ENCODE assay signal across 8 cellular contexts in the genomic region with DNA sequence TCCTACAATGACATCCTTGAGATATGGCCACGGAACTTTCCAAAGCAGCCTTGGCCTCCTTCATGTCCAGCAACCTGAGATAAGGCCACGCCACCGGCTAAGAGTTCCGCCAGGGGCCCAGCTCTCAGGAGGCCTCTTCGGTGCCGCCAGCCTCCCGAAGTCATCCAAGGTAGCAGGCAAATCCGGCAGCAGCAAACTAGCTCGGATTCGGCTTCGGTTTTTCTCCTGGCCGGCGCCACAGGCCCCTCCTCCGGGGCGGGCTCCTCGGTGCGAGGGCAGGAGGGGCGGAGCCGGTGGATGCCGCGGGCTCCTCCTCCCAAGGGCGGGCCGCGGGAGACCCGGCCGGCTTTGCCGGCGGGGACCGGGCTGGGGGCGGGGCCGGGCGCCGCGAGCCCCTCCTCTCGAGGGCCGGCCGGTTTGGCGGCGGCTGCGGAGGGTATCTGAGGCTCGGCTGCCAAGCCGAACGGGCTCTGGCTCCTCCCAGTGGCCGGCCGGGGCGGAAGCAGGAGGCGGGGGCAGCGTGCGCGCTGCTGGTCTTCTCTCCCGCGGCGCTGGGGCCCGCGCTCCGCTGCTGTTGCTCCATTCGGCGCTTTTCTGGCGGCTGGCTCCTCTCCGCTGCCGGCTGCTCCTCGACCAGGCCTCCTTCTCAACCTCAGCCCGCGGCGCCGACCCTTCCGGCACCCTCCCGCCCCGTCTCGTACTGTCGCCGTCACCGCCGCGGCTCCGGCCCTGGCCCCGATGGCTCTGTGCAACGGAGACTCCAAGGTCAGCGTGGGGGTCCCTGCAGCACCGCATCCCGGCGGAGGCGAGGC. TPM values are rescaled to one million over a fixed set of nuclear protein-coding genes. Genes with fewer than 3 reads are reported as not detected.
DNase-seq lines count a peak whose midpoint lies in the region; ATAC-seq and TF ChIP-seq lines count a peak whose summit lies in the region.

A gene (plus strand): TSS at position 518 of the 812 bp plus-strand sequence. CDS start 221 bp downstream, at position 739.

- H3K27me3 Mint-ChIP-seq in activated T-helper 17 cell treated with anti-CD3 and anti-CD28 coated beads, Interleukin-2, amount 50 U/mL, for 72 hours: no peaks in the 10 kb centered on the region
- H3K27me3 Mint-ChIP-seq in natural killer cell (ENCODE audit: low read depth in 2 of 2): no peaks in the 10 kb centered on the region

- peaks cover 3% of the 10 kb centered on the region for H3K4me1 Mint-ChIP-seq in activated T-helper 17 cell treated with anti-CD3 and anti-CD28 coated beads, Interleukin-2, amount 50 U/mL, for 72 hours
- H3K4me1 Mint-ChIP-seq in natural killer cell: peaks cover 18 to 20% of the 10 kb centered on the region in 2 donors

- H3K9me3 Mint-ChIP-seq in activated T-helper 17 cell treated with anti-CD3 and anti-CD28 coated beads, Interleukin-2, amount 50 U/mL, for 72 hours: no peaks in the 10 kb centered on the region
- H3K9me3 Mint-ChIP-seq in natural killer cell: no peaks in the 10 kb centered on the region

- peak within 1 kb of the TSS; percentile 89 for H3K27ac Mint-ChIP-seq in activated T-helper 17 cell treated with anti-CD3 and anti-CD28 coated beads, Interleukin-2, amount 50 U/mL, for 72 hours
- peak within 1 kb of the TSS; percentile 90 to 96 for H3K27ac Mint-ChIP-seq in natural killer cell

- peak; percentile 94 for ATAC-seq in activated T-helper 17 cell treated with anti-CD3 and anti-CD28 coated beads, Interleukin-2, amount 50 U/mL, for 72 hours (replicated peaks)
- ATAC-seq in natural killer cell: peak; percentile 90 to 98 (median 92)

- H3K4me3 ChIP-seq in fibroblast of mammary gland (ENCODE audit: control insufficient read depth, low read depth, low read length): peak within 1 kb of the TSS; percentile 68

- intact Hi-C loops in natural killer cell (cut with micrococcal nuclease): loop anchor here (1.0 to 10.0 kb wide), 5 partner anchors 16 to 804 kb away; a partner anchor contains a TSS

- peak within 1 kb of the TSS; percentile 88 for H3K4me3 Mint-ChIP-seq in activated T-helper 17 cell treated with anti-CD3 and anti-CD28 coated beads, Interleukin-2, amount 50 U/mL, for 72 hours
- H3K4me3 Mint-ChIP-seq in natural killer cell: peak within 1 kb of the TSS; percentile 95

- DNase-seq in EL: peak; percentile 94
- peak; percentile 98 for DNase-seq in GOT3 (lab: John Stamatoyannopoulos, UW)
- peak; percentile 99 for DNase-seq in RPMI8226
- DNase-seq in fibroblast of mammary gland (ENCODE audit: low read depth): peak; percentile 84
- DNase-seq in natural killer cell: peak; percentile 97
- peak; percentile 93 for DNase-seq in stimulated activated naive CD4-positive, alpha-beta T cell treated with Interleukin-2 at 50 U/mL for 16 hours (lab: John Stamatoyannopoulos, UW)

- TF ChIP-seq CTCF in LNCAP (IDR thresholded peaks at IDR 0.05): peak; percentile 18; the same call in 1 of the 2 replicates
- TF ChIP-seq CTCF in fibroblast of mammary gland (conservative IDR thresholded peaks at IDR 0.05; ENCODE audit: control insufficient read depth, insufficient read depth, low read depth, low read length): no peak
- TF ChIP-seq CTCF in natural killer cell (IDR thresholded peaks at IDR 0.05): peak; percentile 43

- peaks cover 6% of the 10 kb centered on the region for H3K36me3 Mint-ChIP-seq in activated T-helper 17 cell treated with anti-CD3 and anti-CD28 coated beads, Interleukin-2, amount 50 U/mL, for 72 hours (ENCODE audit: low read depth)
- no peaks in the 10 kb centered on the region for H3K36me3 Mint-ChIP-seq in natural killer cell

RNA-seq across cellular contexts. Expression of the gene that starts here (rescaled TPM):
- 100 to 1,000 TPM in 1 of 2 donors, 10 to 100 TPM in 1; 83.5 to 113 TPM for total RNA-seq in activated T-helper 17 cell treated with anti-CD3 and anti-CD28 coated beads, Interleukin-2, amount 50 U/mL, for 72 hours
- total RNA-seq in natural killer cell: 10 to 100 TPM; 36.7 to 49.7 (median 45.4) TPM

Comparison
In these comparisons a context has a peak if more than half of its experiments do, and no peak if none do; other contexts are left out.
1. Peak in every context shown above with its lines: DNase-seq, ATAC-seq and H3K4me3 ChIP-seq.